ENCODE assay signal across 17 cellular contexts in the genomic region with DNA sequence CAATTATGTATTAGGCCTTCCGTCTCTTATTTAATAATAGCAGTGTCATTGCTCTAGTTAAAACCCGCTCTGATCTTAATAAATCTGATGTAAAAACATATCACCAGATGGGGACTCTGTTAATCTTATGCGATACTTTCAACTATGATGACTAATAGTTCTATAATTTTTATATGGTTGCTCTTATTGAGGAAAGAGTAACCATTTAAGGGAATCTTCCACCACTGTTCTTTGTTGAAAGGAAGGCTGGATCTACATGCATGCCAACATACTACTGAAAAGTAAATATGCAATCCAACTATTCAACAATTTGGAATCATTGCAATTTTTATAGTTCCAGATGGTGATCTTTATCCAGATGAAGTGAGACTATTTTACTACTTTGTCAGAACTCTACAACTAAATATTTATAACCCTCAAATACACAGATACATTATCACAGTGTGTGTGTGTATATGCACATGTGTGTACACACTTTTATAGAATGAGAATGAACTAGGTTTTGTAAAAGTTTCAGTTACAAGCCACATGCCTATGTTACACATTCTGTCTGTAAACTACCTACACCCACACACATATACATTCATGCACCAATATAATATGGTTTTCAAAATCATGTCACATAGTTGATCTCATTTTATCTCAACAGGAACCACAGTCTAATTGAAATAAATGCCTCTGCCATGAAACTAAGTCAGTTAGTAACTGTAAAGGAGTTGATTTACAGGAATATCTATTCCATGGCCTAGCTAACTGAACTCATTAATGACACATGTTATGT.
DNase-seq lines count a peak whose midpoint lies in the region; ATAC-seq, FAIRE-seq and TF ChIP-seq lines count a peak whose summit lies in the region.
"Had no signal": no experiment of that assay in that cellular context is flagged by ENCODE, and none has a peak within 500 bp of the region (broad histone marks: within the 10 kb centered on the region; RNA-seq: fewer than 3 reads in every experiment).

No MANE protein-coding gene starts in this region.

- FAIRE-seq in A549 (lab: Jason Lieb, UNC), result peak; percentile 36
- FAIRE-seq: bronchial epithelial cell had no signal

- no peaks in the 10 kb centered on the region for H3K36me3 Mint-ChIP-seq in activated CD4-positive, alpha-beta memory T cell treated with anti-CD3 and anti-CD28 coated beads for 36 hours
- H3K36me3 Mint-ChIP-seq: activated CD8-positive, alpha-beta memory T cell treated with anti-CD3 and anti-CD28 coated beads, Interleukin-2, amount 10 ng/mL, durations not matched to agents 7 days and 5 days had no signal

- peaks cover 25% of the 10 kb centered on the region for H3K27me3 Mint-ChIP-seq in activated CD4-positive, alpha-beta memory T cell treated with anti-CD3 and anti-CD28 coated beads for 36 hours

- H3K4me3 ChIP-seq in A549 (no peak overlapping the region), colonic mucosa (no peak overlapping the region), mucosa of descending colon (no peak overlapping the region)
- H3K4me3 ChIP-seq: lower lobe of right lung had no signal

- H3K27me3 ChIP-seq in colonic mucosa, result no peaks in the 10 kb centered on the region

- WGBS in A549 (ENCODE audit: missing lambda C conversion rate), result 10% methylated on average over 3 of the region's 3 CpGs

- no peaks in the 10 kb centered on the region for H3K36me3 ChIP-seq in colonic mucosa
- H3K36me3 ChIP-seq in mucosa of descending colon (ENCODE audit: low read depth), result no peaks in the 10 kb centered on the region
- H3K36me3 ChIP-seq: lower lobe of right lung, WERI-Rb-1 had no signal

- no peak overlapping the region for H3K27ac Mint-ChIP-seq in activated CD4-positive, alpha-beta memory T cell treated with anti-CD3 and anti-CD28 coated beads for 36 hours
- H3K27ac Mint-ChIP-seq: activated CD8-positive, alpha-beta memory T cell treated with anti-CD3 and anti-CD28 coated beads, Interleukin-2, amount 10 ng/mL, durations not matched to agents 7 days and 5 days; endodermal cell had no signal

- no peak overlapping the region for H3K9ac ChIP-seq in colonic mucosa (ENCODE audit: low read depth in 2 of 2, low read length in 2 of 2)

- peak overlapping the region; percentile 66 for H3K4me2 ChIP-seq in A549

- peak in 1 of 2 experiments; percentile 60 for DNase-seq in A549 (ENCODE audit: low read depth in 1 of 2, low spot score in 1 of 2)
- DNase-seq in LoVo (ENCODE audit: low spot score), result peak; percentile 72
- no peak for DNase-seq in colonic mucosa
- DNase-seq in mucosa of descending colon, result no peak
- no peak for DNase-seq in activated CD4-positive, alpha-beta memory T cell treated with anti-CD3 and anti-CD28 coated beads for 36 hours
- DNase-seq in stimulated activated CD4-positive, alpha-beta T cell treated with anti-CD3 and anti-CD28 coated beads, Interleukin-4, amount 100 ng/mL, for 4 hours, result no peak
- DNase-seq: ACHN; activated CD8-positive, alpha-beta memory T cell treated with anti-CD3 and anti-CD28 coated beads, Interleukin-2, amount 10 ng/mL, durations not matched to agents 7 days and 5 days; activated naive CD4-positive, alpha-beta T cell treated with Interleukin-2 at 50 U/mL for 16 hours; DMS153; endodermal cell; lower lobe of right lung; NK-92 treated with Interleukin-12 subunit alpha and Interleukin-12 subunit beta, amount 100 ng/mL, for 24 hours; WERI-Rb-1 had no signal

- POLR2A ChIA-PET in A549 (lab: Yijun Ruan, JAX), result no interaction called here
- POLR2A ChIA-PET in activated CD4-positive, alpha-beta memory T cell treated with anti-CD3 and anti-CD28 coated beads for 36 hours (lab: Charles Lee), result no interaction called here

- no peaks in the 10 kb centered on the region for H3K9me3 ChIP-seq in A549
- H3K9me3 ChIP-seq in colonic mucosa, result no peaks in the 10 kb centered on the region
- H3K9me3 ChIP-seq in mucosa of descending colon, result no peaks in the 10 kb centered on the region
- H3K9me3 ChIP-seq: lower lobe of right lung had no signal

- peaks cover 3% of the 10 kb centered on the region for H3K9me3 Mint-ChIP-seq in activated CD4-positive, alpha-beta memory T cell treated with anti-CD3 and anti-CD28 coated beads for 36 hours
- H3K9me3 Mint-ChIP-seq: endodermal cell had no signal

- no peak overlapping the region for H3K4me3 Mint-ChIP-seq in activated CD4-positive, alpha-beta memory T cell treated with anti-CD3 and anti-CD28 coated beads for 36 hours
- H3K4me3 Mint-ChIP-seq: activated CD8-positive, alpha-beta memory T cell treated with anti-CD3 and anti-CD28 coated beads, Interleukin-2, amount 10 ng/mL, durations not matched to agents 7 days and 5 days; endodermal cell had no signal

- TF ChIP-seq EP300 in A549 (IDR thresholded peaks at IDR 0.05), result peak; percentile 37 to 50; a peak in 1 of 5 replicates

- intact Hi-C loops in colonic mucosa (cut with DNase I) (no loop called here), mucosa of descending colon (cut with DNase I, micrococcal nuclease) (no loop called here)
- intact Hi-C loops in activated CD4-positive, alpha-beta memory T cell treated with anti-CD3 and anti-CD28 coated beads for 36 hours (cut with micrococcal nuclease), result no loop called here

- CTCF ChIA-PET in A549 (lab: Yijun Ruan, JAX), result interaction anchor here (0.7 to 1.5 kb wide), 3 partner anchors 10 to 35 kb away, joined by 3 to 4 read pairs (median 3); no protein-coding TSS in a partner anchor
- CTCF ChIA-PET in activated CD4-positive, alpha-beta memory T cell treated with anti-CD3 and anti-CD28 coated beads for 36 hours (lab: Charles Lee), result no interaction called here

- H3K4me1 ChIP-seq in A549 (peaks cover 76% of the 10 kb centered on the region), colonic mucosa (peaks cover 7% of the 10 kb centered on the region), mucosa of descending colon (ENCODE audit: low read depth) (peaks cover 5% of the 10 kb centered on the region)

- TF ChIP-seq RAD21 in A549 (conservative IDR thresholded peaks at IDR 0.05 in 1 of 2, IDR thresholded peaks at IDR 0.05 in 1 of 2), result no peak

- no peak for TF ChIP-seq POLR2A in A549 (IDR thresholded peaks at IDR 0.05; ENCODE audit: low read length)

- H3K27ac ChIP-seq in A549, result peak overlapping the region; percentile 72 to 84
- H3K27ac ChIP-seq in colonic mucosa, result peak overlapping the region; percentile 37
- H3K27ac ChIP-seq: lower lobe of right lung, WERI-Rb-1 had no signal

- ATAC-seq in A549, result peak; percentile 43 to 63; a peak in 5 of 6 replicates
- peak; percentile 56 for ATAC-seq in mucosa of descending colon
- ATAC-seq in GM21619 (IDR thresholded peaks at IDR 0.05; ENCODE audit: unreplicated experiment), result no peak
- no peak for ATAC-seq in GM18873 (IDR thresholded peaks at IDR 0.05; ENCODE audit: low FRiP score, unreplicated experiment)
- ATAC-seq: activated CD8-positive, alpha-beta memory T cell treated with anti-CD3 and anti-CD28 coated beads, Interleukin-2, amount 10 ng/mL, durations not matched to agents 7 days and 5 days; lower lobe of right lung had no signal

- no peaks in the 10 kb centered on the region for H3K4me1 Mint-ChIP-seq in activated CD4-positive, alpha-beta memory T cell treated with anti-CD3 and anti-CD28 coated beads for 36 hours (ENCODE audit: low read depth)
- H3K4me1 Mint-ChIP-seq: activated CD8-positive, alpha-beta memory T cell treated with anti-CD3 and anti-CD28 coated beads, Interleukin-2, amount 10 ng/mL, durations not matched to agents 7 days and 5 days; endodermal cell had no signal

- TF ChIP-seq CTCF in A549 (IDR thresholded peaks at IDR 0.05) (no peak), colonic mucosa (IDR thresholded peaks at IDR 0.05) (no peak), mucosa of descending colon (IDR thresholded peaks at IDR 0.05) (no peak)

TF ChIP-seq in A549, 52 proteins besides CTCF, POLR2A, EP300 and RAD21 (continues in another document):
- TF ChIP-seq HDAC2 (IDR thresholded peaks at IDR 0.05) (no peak), HOXB13 (CRISPR knock-in tag; IDR thresholded peaks at IDR 0.05; ENCODE audit: low read depth) (no peak), HOXA7 (CRISPR knock-in tag; IDR thresholded peaks at IDR 0.05) (no peak), EHF (CRISPR knock-in tag; IDR thresholded peaks at IDR 0.05) (no peak), GATA3 (IDR thresholded peaks at IDR 0.05; ENCODE audit: borderline replicate concordance) (peak; percentile 86; the same call in 1 of the 2 replicates), ZNF302 (CRISPR knock-in tag; IDR thresholded peaks at IDR 0.05) (no peak), JUN (IDR thresholded peaks at IDR 0.05) (peak in 1 of 2 experiments; percentile 77; a peak in 2 of 5 replicates), CHD4 (IDR thresholded peaks at IDR 0.05; ENCODE audit: borderline replicate concordance) (no peak), CBX8 (IDR thresholded peaks at IDR 0.05) (no peak), ESRRA (IDR thresholded peaks at IDR 0.05; ENCODE audit: borderline replicate concordance, low read length) (no peak)
- TF ChIP-seq, protein P1, sequence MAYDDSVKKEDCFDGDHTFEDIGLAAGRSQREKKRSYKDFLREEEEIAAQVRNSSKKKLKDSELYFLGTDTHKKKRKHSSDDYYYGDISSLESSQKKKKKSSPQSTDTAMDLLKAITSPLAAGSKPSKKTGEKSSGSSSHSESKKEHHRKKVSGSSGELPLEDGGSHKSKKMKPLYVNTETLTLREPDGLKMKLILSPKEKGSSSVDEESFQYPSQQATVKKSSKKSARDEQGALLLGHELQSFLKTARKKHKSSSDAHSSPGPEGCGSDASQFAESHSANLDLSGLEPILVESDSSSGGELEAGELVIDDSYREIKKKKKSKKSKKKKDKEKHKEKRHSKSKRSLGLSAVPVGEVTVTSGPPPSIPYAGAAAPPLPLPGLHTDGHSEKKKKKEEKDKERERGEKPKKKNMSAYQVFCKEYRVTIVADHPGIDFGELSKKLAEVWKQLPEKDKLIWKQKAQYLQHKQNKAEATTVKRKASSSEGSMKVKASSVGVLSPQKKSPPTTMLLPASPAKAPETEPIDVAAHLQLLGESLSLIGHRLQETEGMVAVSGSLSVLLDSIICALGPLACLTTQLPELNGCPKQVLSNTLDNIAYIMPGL (CRISPR knock-in tag; IDR thresholded peaks at IDR 0.05; ENCODE audit: borderline replicate concordance), result no peak
- TF ChIP-seq, protein P2, sequence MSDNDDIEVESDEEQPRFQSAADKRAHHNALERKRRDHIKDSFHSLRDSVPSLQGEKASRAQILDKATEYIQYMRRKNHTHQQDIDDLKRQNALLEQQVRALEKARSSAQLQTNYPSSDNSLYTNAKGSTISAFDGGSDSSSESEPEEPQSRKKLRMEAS (IDR thresholded peaks at IDR 0.05), result 0 out of 2 replicates have a peak, but pooled peaks have one; percentile 9
- TF ChIP-seq, protein P3, sequence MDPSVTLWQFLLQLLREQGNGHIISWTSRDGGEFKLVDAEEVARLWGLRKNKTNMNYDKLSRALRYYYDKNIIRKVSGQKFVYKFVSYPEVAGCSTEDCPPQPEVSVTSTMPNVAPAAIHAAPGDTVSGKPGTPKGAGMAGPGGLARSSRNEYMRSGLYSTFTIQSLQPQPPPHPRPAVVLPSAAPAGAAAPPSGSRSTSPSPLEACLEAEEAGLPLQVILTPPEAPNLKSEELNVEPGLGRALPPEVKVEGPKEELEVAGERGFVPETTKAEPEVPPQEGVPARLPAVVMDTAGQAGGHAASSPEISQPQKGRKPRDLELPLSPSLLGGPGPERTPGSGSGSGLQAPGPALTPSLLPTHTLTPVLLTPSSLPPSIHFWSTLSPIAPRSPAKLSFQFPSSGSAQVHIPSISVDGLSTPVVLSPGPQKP (IDR thresholded peaks at IDR 0.05; ENCODE audit: low read depth, low read length), result no peak

Comparison
In these comparisons a context has a peak if more than half of its experiments do, and no peak if none do; other contexts are left out.
1. ATAC-seq: peak in A549 (2 of 2) and mucosa of descending colon (single experiment); none in GM21619 (single experiment) and GM18873 (single experiment).